Comparison of ENCODE assay signal across 22 cellular contexts in genomic region chr7:132861940-132862554, GRCh38.
"Had no signal": no experiment of that assay in that cellular context is flagged by ENCODE, and none has a peak within 500 bp of the region (broad histone marks: within the 10 kb centered on the region; RNA-seq: fewer than 3 reads in every experiment).

No MANE protein-coding gene starts in this region.

- H3K4me2 ChIP-seq: SK-N-SH had no signal

- H3K27ac Mint-ChIP-seq: T-cell had no signal

- ATAC-seq: Panc1, T-cell had no signal

- DNase-seq: Karpas-422, KG1, MM.1S, NCI-H1105, NCI-H1417, NCI-H1436 treated with DMSO at 0.1 percent for 48 hours, NCI-H1694, NCI-H1930, NCI-H2081, NCI-H2107, NCI-H2227 treated with DMSO at 0.1 percent for 48 hours, NCI-H524, NCI-H526 treated with DMSO at 0.1 percent for 48 hours, NCI-H748 treated with DMSO at 0.1 percent for 48 hours, SHP77, SK-N-SH, SW 1271, T-cell had no signal

- H3K4me3 Mint-ChIP-seq: T-cell had no signal

- H3K9ac ChIP-seq: SK-N-SH had no signal

- H3K27me3 Mint-ChIP-seq: T-cell had no signal

- H3K27ac ChIP-seq: HL-60, RWPE1 had no signal

- FAIRE-seq: HTR-8/SVneo had no signal
